In genomic region chr21:30605968-30606367, GRCh38 we compare ENCODE assay signal across 1 cellular context.
TF ChIP-seq lines count a peak whose summit lies in the region.

No MANE protein-coding gene starts in this region.

TF ChIP-seq in H1, 55 proteins besides CTCF, POLR2A, EP300 and RAD21:
- TF ChIP-seq E2F6 (IDR thresholded peaks at IDR 0.05), result no peak
TF ChIP-seq in H1: peak in this region for 0.
